ENCODE assay signal across 26 cellular contexts in the genomic region with DNA sequence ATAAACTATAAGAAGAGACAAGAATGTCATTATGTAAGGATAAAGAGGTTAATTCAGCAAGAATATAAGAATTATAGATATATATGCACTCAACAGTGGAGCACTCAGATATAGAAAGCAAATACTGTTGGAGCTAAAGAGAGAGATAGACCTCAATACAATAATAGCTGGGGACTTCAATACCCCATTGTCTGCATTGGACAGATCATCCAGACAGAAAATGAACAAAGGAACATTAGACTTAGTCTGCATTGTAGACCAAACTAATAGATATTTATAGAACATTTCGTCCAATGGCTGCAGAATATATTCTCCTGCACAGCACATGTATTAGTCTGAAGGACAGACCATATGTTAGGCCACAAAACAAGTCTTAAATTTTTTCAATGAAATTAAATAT.
"Had no signal": no experiment of that assay in that cellular context is flagged by ENCODE, and none has a peak within 500 bp of the region (broad histone marks: within the 10 kb centered on the region; RNA-seq: fewer than 3 reads in every experiment).

No MANE protein-coding gene starts in this region.

- H3K36me3 ChIP-seq: neutrophil, pancreas, right lobe of liver, sigmoid colon, stomach, suprapubic skin, tibial artery, transverse colon, upper lobe of right lung, uterus had no signal

- H3K27ac ChIP-seq: neutrophil, pancreas, psoas muscle, right lobe of liver, sigmoid colon, stomach, suprapubic skin, testis, tibial artery, transverse colon, upper lobe of right lung, uterus had no signal

- DNase-seq: naive thymus-derived CD8-positive, alpha-beta T cell; nephron progenitor cell; nucleus accumbens; pancreas; posterior cingulate gyrus; psoas muscle; right cardiac atrium; right lobe of liver; sigmoid colon; small intestine; stimulated activated CD4-positive, alpha-beta T cell treated with anti-CD3 and anti-CD28 coated beads, Interleukin-15, amount 100 ng/mL, for 24 hours; stimulated activated CD4-positive, alpha-beta T cell treated with anti-CD3 and anti-CD28 coated beads, Interleukin-2, amount 100 ng/mL, for 24 hours; stimulated activated CD4-positive, alpha-beta T cell treated with anti-CD3 and anti-CD28 coated beads, Interleukin-2, amount 100 ng/mL, for 48 hours; stimulated activated CD4-positive, alpha-beta T cell treated with anti-CD3 and anti-CD28 coated beads, Interleukin-4, amount 100 ng/mL, for 24 hours; stimulated activated naive B cell treated with anti-CD40 and anti-IgM and Interleukin-4, amounts not matched to agents 10 μg/mL and 1 μg/mL and 100 μg/mL, for 72 hours; stimulated activated naive CD4-positive, alpha-beta T cell treated with Interleukin-2 at 50 U/mL for 16 hours; stomach; testis; tibial artery; transverse colon; upper lobe of right lung; uterus had no signal

- H3K9me3 ChIP-seq: neutrophil, pancreas, right lobe of liver, sigmoid colon, suprapubic skin, testis, upper lobe of right lung, uterus had no signal

- H3K27me3 ChIP-seq: neutrophil, pancreas, right lobe of liver, sigmoid colon, stomach, suprapubic skin, testis, tibial artery, transverse colon, upper lobe of right lung, uterus had no signal

- H3K4me1 ChIP-seq: pancreas, psoas muscle, right lobe of liver, sigmoid colon, stomach, testis, tibial artery, transverse colon, upper lobe of right lung, uterus had no signal

- ATAC-seq: naive thymus-derived CD8-positive, alpha-beta T cell; natural killer cell treated with Interleukin-12 subunit alpha and Interleukin-12 subunit beta and Interleukin-15 and Interleukin-18, amount 100 ng/mL, for 72 hours; pancreas; psoas muscle; right cardiac atrium; right lobe of liver; stimulated activated effector memory CD8-positive, alpha-beta T cell treated with anti-CD3 and anti-CD28 coated beads, Interleukin-12 subunit alpha, Interleukin-12 subunit beta, amount 100 ng/mL, for 72 hours; stimulated activated naive B cell treated with anti-CD40 and anti-IgM and Interleukin-4, amounts not matched to agents 10 μg/mL and 1 μg/mL and 100 μg/mL, for 72 hours; upper lobe of right lung had no signal

- H3K4me3 ChIP-seq: pancreas, psoas muscle, right lobe of liver, sigmoid colon, stomach, suprapubic skin, testis, tibial artery, transverse colon, upper lobe of right lung, uterus had no signal
